In genomic region chr3:16048435-16049318, GRCh38 we compare ENCODE assay signal across 8 cellular contexts.
A peak's percentile ranks its signal among the peaks of the same experiment; 100 is the strongest.
DNase-seq lines count a peak whose midpoint lies in the region; ATAC-seq, FAIRE-seq and TF ChIP-seq lines count a peak whose summit lies in the region.

No MANE protein-coding gene starts in this region.

- peaks cover 6% of the 10 kb centered on the region for H3K4me1 Mint-ChIP-seq in activated CD8-positive, alpha-beta memory T cell treated with anti-CD3 and anti-CD28 coated beads, Interleukin-2, amount 10 ng/mL, durations not matched to agents 7 days and 5 days

- peak overlapping the region; percentile 52; the same call in 1 of the 2 replicates for H3K4me2 ChIP-seq in GM12878 (ENCODE audit: control insufficient read depth, insufficient read depth)

- ATAC-seq in activated CD8-positive, alpha-beta memory T cell treated with anti-CD3 and anti-CD28 coated beads, Interleukin-2, amount 10 ng/mL, durations not matched to agents 7 days and 5 days: peak; percentile 98
- ATAC-seq in GM21786 (IDR thresholded peaks at IDR 0.05; ENCODE audit: unreplicated experiment) (peak; percentile 99), GM12878 (peak; percentile 100)

- H3K4me1 ChIP-seq in SJSA1 (replicated peaks) (peaks cover 11% of the 10 kb centered on the region), GM12878 (ENCODE audit: control insufficient read depth, insufficient read depth, low read length) (no peaks in the 10 kb centered on the region)

- in situ Hi-C loops in GM12878 (cut with MboI): loop anchor here (5.0 to 10.0 kb wide), 2 partner anchors 126 to 199 kb away; partner anchors contain the start of gene GALNT15

- H3K36me3 ChIP-seq in SJSA1: no peaks in the 10 kb centered on the region
- no peaks in the 10 kb centered on the region for H3K36me3 ChIP-seq in GM12878 (ENCODE audit: control insufficient read depth in 2 of 2, insufficient read depth in 2 of 2, low read length in 1 of 2)

- BruUV-seq in GM12878 (replicated peaks; lab: Mats Ljungman, UMichigan): no TSS peak

- H3K9ac ChIP-seq in GM12878 (ENCODE audit: control insufficient read depth, insufficient read depth, low read length): no peak overlapping the region

- H3K27me3 ChIP-seq in SJSA1 (replicated peaks) (no peaks in the 10 kb centered on the region), GM12878 (replicated peaks in 1 of 2; ENCODE audit: control insufficient read depth in 2 of 2, insufficient read depth in 2 of 2, low read length in 1 of 2) (no peaks in the 10 kb centered on the region)

- WGBS in GM12878 (ENCODE audit: insufficient coverage, insufficient replicate concordance, low lambda C conversion rate, missing lambda C conversion rate): 1% methylated on average over 5 of the region's 5 CpGs

- H3K27ac ChIP-seq in SJSA1 (0 out of 2 replicates have a peak overlapping the region, but pooled peaks have one; percentile 9), GM12878 (ENCODE audit: control insufficient read depth, insufficient read depth) (no peak overlapping the region)

- peak; percentile 68 to 89 (median 73) for TF ChIP-seq CTCF in GM12878 (IDR thresholded peaks at IDR 0.05 in 2 of 3, conservative IDR thresholded peaks at IDR 0.05 in 1 of 3; ENCODE audit: control insufficient read depth in 2 of 3, extremely low read depth in 1 of 3, insufficient read depth in 1 of 3, low read depth in 3 of 3, low read length in 3 of 3)

- no peaks in the 10 kb centered on the region for H3K36me3 Mint-ChIP-seq in activated CD8-positive, alpha-beta memory T cell treated with anti-CD3 and anti-CD28 coated beads, Interleukin-2, amount 10 ng/mL, durations not matched to agents 7 days and 5 days

- peak; percentile 97 for TF ChIP-seq RAD21 in GM12878 (IDR thresholded peaks at IDR 0.05; ENCODE audit: insufficient read depth, low read depth, low read length)

- H2AFZ ChIP-seq in GM12878 (ENCODE audit: control insufficient read depth, low read depth, low read length): peak overlapping the region; percentile 69

- intact Hi-C loops in GM12878 (cut with micrococcal nuclease; ENCODE audit: unreplicated experiment): loop anchor here (1.0 kb wide), 3 partner anchors 130 to 233 kb away; no protein-coding TSS in a partner anchor

- H3K4me3 ChIP-seq in SJSA1 (no peak overlapping the region), GM12878 (no peak overlapping the region)

- no peaks in the 10 kb centered on the region for H4K20me1 ChIP-seq in GM12878 (ENCODE audit: control insufficient read depth, insufficient read depth)

- peak; percentile 73 for FAIRE-seq in GM12878 (lab: Jason Lieb, UNC)

- peak; percentile 54 for DNase-seq in activated CD8-positive, alpha-beta memory T cell treated with anti-CD3 and anti-CD28 coated beads, Interleukin-2, amount 10 ng/mL, durations not matched to agents 7 days and 5 days
- DNase-seq in activated CD8-positive, alpha-beta memory T cell treated with anti-CD3 and anti-CD28 coated beads for 24 hours: no peak
- DNase-seq in KG1 (lab: John Stamatoyannopoulos, UW) (peak; percentile 65), SJSA1 (ENCODE audit: low read depth in 1 of 2, low spot score in 2 of 2) (peak; percentile 63 to 70), GM12878 (ENCODE audit: low read depth, low spot score) (peak; percentile 24), iPS-NIHi11 (ENCODE audit: low spot score) (peak; percentile 75)
- DNase-seq in stimulated activated CD4-positive, alpha-beta T cell treated with anti-CD3 and anti-CD28 coated beads, Interleukin-15, amount 100 ng/mL, for 24 hours: peak; percentile 48

- H3K9me3 ChIP-seq in SJSA1 (replicated peaks) (no peaks in the 10 kb centered on the region), GM12878 (replicated peaks; ENCODE audit: control insufficient read depth, insufficient read depth, low read length) (no peaks in the 10 kb centered on the region)

- no peak for TF ChIP-seq POLR2A in GM12878 (IDR thresholded peaks at IDR 0.05; ENCODE audit: low read depth, low read length)

- CTCF ChIA-PET in activated CD8-positive, alpha-beta memory T cell treated with anti-CD3 and anti-CD28 coated beads, Interleukin-2, amount 10 ng/mL, durations not matched to agents 7 days and 5 days (lab: Charles Lee): interaction anchor here (0.9 to 5.0 kb wide), 14 partner anchors 9 to 502 kb away, joined by 3 to 35 read pairs (median 4); partner anchors contain the start of genes DPH3 and OXNAD1
- CTCF ChIA-PET in GM12878 (lab: Yijun Ruan, JAX): interaction anchor here (0.6 to 7.6 kb wide), 44 partner anchors 8 to 501 kb away, joined by 3 to 127 read pairs (median 3); partner anchors contain the start of gene GALNT15

- SMC1A ChIA-PET in GM12878 (lab: Charles Lee; ENCODE audit: uncharacterized antibody, unreplicated experiment): interaction anchor here (0.5 to 5.2 kb wide), 30 partner anchors 10 to 1838 kb away, joined by 3 to 38 read pairs (median 4); partner anchors contain the start of gene GALNT15

- no peak overlapping the region for H3K27ac Mint-ChIP-seq in activated CD8-positive, alpha-beta memory T cell treated with anti-CD3 and anti-CD28 coated beads, Interleukin-2, amount 10 ng/mL, durations not matched to agents 7 days and 5 days

- RAD21 ChIA-PET in GM12878 (lab: Charles Lee; ENCODE audit: unreplicated experiment): interaction anchor here (0.8 to 2.7 kb wide), 20 partner anchors 12 to 418 kb away, joined by 3 to 15 read pairs (median 4); no protein-coding TSS in a partner anchor

- no peaks in the 10 kb centered on the region for H3K27me3 Mint-ChIP-seq in activated CD8-positive, alpha-beta memory T cell treated with anti-CD3 and anti-CD28 coated beads, Interleukin-2, amount 10 ng/mL, durations not matched to agents 7 days and 5 days

- no peaks in the 10 kb centered on the region for H3K9me3 Mint-ChIP-seq in activated CD8-positive, alpha-beta memory T cell treated with anti-CD3 and anti-CD28 coated beads, Interleukin-2, amount 10 ng/mL, durations not matched to agents 7 days and 5 days (ENCODE audit: low read depth)

- no peak for TF ChIP-seq EP300 in GM12878 (IDR thresholded peaks at IDR 0.05; ENCODE audit: borderline replicate concordance in 1 of 2, control insufficient read depth in 1 of 2, low read depth in 2 of 2, low read length in 2 of 2)

- peak overlapping the region; percentile 62 for H3K4me3 Mint-ChIP-seq in activated CD8-positive, alpha-beta memory T cell treated with anti-CD3 and anti-CD28 coated beads, Interleukin-2, amount 10 ng/mL, durations not matched to agents 7 days and 5 days

- POLR2A ChIA-PET in GM12878 (lab: Charles Lee): no interaction called here

- no peaks in the 10 kb centered on the region for H3K79me2 ChIP-seq in GM12878 (ENCODE audit: control insufficient read depth, insufficient read depth, low read length)

TF ChIP-seq in GM12878, 131 proteins besides CTCF, POLR2A, EP300 and RAD21 (continues in another document):
- peak; percentile 72; the same call in 1 of the 2 replicates for TF ChIP-seq WRNIP1 (IDR thresholded peaks at IDR 0.05; ENCODE audit: borderline replicate concordance, low read depth, low read length)
- TF ChIP-seq HDAC6 (IDR thresholded peaks at IDR 0.05; ENCODE audit: unreplicated experiment): no peak
- no peak for TF ChIP-seq RAD51 (IDR thresholded peaks at IDR 0.05)
- TF ChIP-seq BCL3 (IDR thresholded peaks at IDR 0.05; ENCODE audit: borderline replicate concordance, insufficient read depth, low read depth, low read length, poor library complexity, severe bottlenecking): no peak
- peak; percentile 98 for TF ChIP-seq SMC3 (IDR thresholded peaks at IDR 0.05; ENCODE audit: borderline replicate concordance, low read length)
- TF ChIP-seq REST (IDR thresholded peaks at IDR 0.05; ENCODE audit: low read depth, low read length): no peak
- 0 out of 2 replicates have a peak, but pooled peaks have one; percentile 7 for TF ChIP-seq MEF2A (IDR thresholded peaks at IDR 0.05; ENCODE audit: insufficient read depth, low read depth, low read length)
- TF ChIP-seq ZNF24 (IDR thresholded peaks at IDR 0.05): peak; percentile 97
- peak; percentile 76 for TF ChIP-seq YY1 (IDR thresholded peaks at IDR 0.05; ENCODE audit: low read depth, low read length)
